Comparison of ENCODE assay signal across 8 cellular contexts in genomic region chr2:30115141-30115980, GRCh38. TPM values are rescaled to one million over a fixed set of nuclear protein-coding genes. Genes with fewer than 3 reads are reported as not detected.
DNase-seq lines count a peak whose midpoint lies in the region; ATAC-seq and TF ChIP-seq lines count a peak whose summit lies in the region.

No MANE protein-coding gene starts in this region.

- 55 to 58% methylated on average over 19 of the region's 19 CpGs for WGBS in thyroid gland, 2 donors

- TF ChIP-seq CTCF in Panc1 (IDR thresholded peaks at IDR 0.05) (peak; percentile 91), foreskin keratinocyte (conservative IDR thresholded peaks at IDR 0.05) (peak; percentile 88), thyroid gland (IDR thresholded peaks at IDR 0.05) (peak; percentile 53 to 90 (median 84))

- CTCF ChIA-PET in Panc1 (lab: Charles Lee): interaction anchor here (0.6 kb wide), 1 partner anchor 25 kb away, joined by 4 read pairs; no protein-coding TSS in a partner anchor

- POLR2A ChIA-PET in Panc1 (lab: Charles Lee): no interaction called here

- no peak overlapping the region for H3K27ac ChIP-seq in Panc1 (ENCODE audit: low read length)
- no peak overlapping the region for H3K27ac ChIP-seq in foreskin keratinocyte
- H3K27ac ChIP-seq in thyroid gland: no peak overlapping the region

- ATAC-seq in Panc1 (peak; percentile 95), foreskin keratinocyte (peak; percentile 55), HG02678 (IDR thresholded peaks at IDR 0.05; ENCODE audit: unreplicated experiment) (no peak)

- H3K27me3 ChIP-seq in Panc1 (ENCODE audit: control insufficient read depth, insufficient read depth, low read length) (no peaks in the 10 kb centered on the region), foreskin keratinocyte (peaks cover 8% of the 10 kb centered on the region), thyroid gland (no peaks in the 10 kb centered on the region)

- no TSS peak for BruUV-seq in Panc1 (replicated peaks; lab: Mats Ljungman, UMichigan)

- intact Hi-C loops in Panc1 (cut with micrococcal nuclease; ENCODE audit: unreplicated experiment) (loop anchor here (2.0 kb wide), 1 partner anchor 25 kb away; no protein-coding TSS in a partner anchor), thyroid gland (cut with DNase I) (no loop called here)

- H3K4me1 ChIP-seq in Panc1 (ENCODE audit: control insufficient read depth, insufficient read depth, low read length) (no peaks in the 10 kb centered on the region), foreskin keratinocyte (no peaks in the 10 kb centered on the region), thyroid gland (no peaks in the 10 kb centered on the region)

- H3K9me3 ChIP-seq in Panc1 (ENCODE audit: control insufficient read depth, insufficient read depth, low read depth, low read length): no peaks in the 10 kb centered on the region
- H3K9me3 ChIP-seq in thyroid gland: no peaks in the 10 kb centered on the region

- no peak for TF ChIP-seq POLR2A in thyroid gland (IDR thresholded peaks at IDR 0.05)

- no peaks in the 10 kb centered on the region for H3K36me3 ChIP-seq in Panc1 (ENCODE audit: control insufficient read depth, insufficient read depth, low read length)
- no peaks in the 10 kb centered on the region for H3K36me3 ChIP-seq in thyroid gland

- H3K4me3 ChIP-seq in Panc1 (ENCODE audit: low read depth in 2 of 2, low read length in 2 of 2) (no peak overlapping the region), thyroid gland (replicated peaks in 1 of 3) (no peak overlapping the region)

- DNase-seq in ELR (ENCODE audit: low read depth) (peak; percentile 83), KG1 (lab: John Stamatoyannopoulos, UW) (peak; percentile 11), Panc1 (ENCODE audit: low read depth, low spot score) (peak; percentile 85), foreskin keratinocyte (peak in 1 of 2 donors; percentile 64), nucleus accumbens (lab: John Stamatoyannopoulos, UW) (peak; percentile 15 to 93 (median 68)), thyroid gland (peak; percentile 78 to 81)
- DNase-seq in activated effector memory CD4-positive, alpha-beta T cell treated with Interleukin-2 at 50 U/mL for 16 hours: peak; percentile 25

- in situ Hi-C loops in Panc1 (cut with HindIII; ENCODE audit: low pct_unique_long_range_greater_than_20kb, low sequenced_read_pairs): no loop called here

RNA-seq across cellular contexts. Expression of gene YPEL5, which starts 31.4 kb away (rescaled TPM):
- total RNA-seq in Panc1 (2021; ENCODE audit: unreplicated experiment) (66.4 TPM), foreskin keratinocyte (33.5 and 44.0 TPM in 2 replicates), thyroid gland (100 to 1,000 TPM in 3 of 4 donors, 10 to 100 TPM in 1; 74.7 to 129 (median 103) TPM)
- 63.8 TPM for polyA plus RNA-seq in Panc1 (2012; ENCODE audit: insufficient read length)
- 27.8 and 35.3 TPM in 2 replicates for polyA plus RNA-seq in foreskin keratinocyte
